ENCODE assay signal across 1 cellular context in genomic region chr10:69684020-69684980, GRCh38.
TF ChIP-seq lines count a peak whose summit lies in the region.

No MANE protein-coding gene starts in this region.

TF ChIP-seq in HepG2, 621 proteins besides CTCF, POLR2A, EP300 and RAD21 (continued from another document):
- TF ChIP-seq, protein P1, sequence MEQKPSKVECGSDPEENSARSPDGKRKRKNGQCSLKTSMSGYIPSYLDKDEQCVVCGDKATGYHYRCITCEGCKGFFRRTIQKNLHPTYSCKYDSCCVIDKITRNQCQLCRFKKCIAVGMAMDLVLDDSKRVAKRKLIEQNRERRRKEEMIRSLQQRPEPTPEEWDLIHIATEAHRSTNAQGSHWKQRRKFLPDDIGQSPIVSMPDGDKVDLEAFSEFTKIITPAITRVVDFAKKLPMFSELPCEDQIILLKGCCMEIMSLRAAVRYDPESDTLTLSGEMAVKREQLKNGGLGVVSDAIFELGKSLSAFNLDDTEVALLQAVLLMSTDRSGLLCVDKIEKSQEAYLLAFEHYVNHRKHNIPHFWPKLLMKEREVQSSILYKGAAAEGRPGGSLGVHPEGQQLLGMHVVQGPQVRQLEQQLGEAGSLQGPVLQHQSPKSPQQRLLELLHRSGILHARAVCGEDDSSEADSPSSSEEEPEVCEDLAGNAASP (CRISPR knock-in tag; IDR thresholded peaks at IDR 0.05; ENCODE audit: borderline replicate concordance), result no peak
- TF ChIP-seq SRSF1 (optimal IDR thresholded peaks at IDR 0.05; ENCODE audit: low read depth, low read length) (no peak), ZFY (CRISPR knock-in tag; IDR thresholded peaks at IDR 0.05) (peak; percentile 48; the same call in 1 of the 2 replicates), GATA4 (IDR thresholded peaks at IDR 0.05; ENCODE audit: borderline replicate concordance, low read depth) (no peak), CEBPG (CRISPR knock-in tag; IDR thresholded peaks at IDR 0.05) (no peak), ZNF772 (CRISPR knock-in tag; IDR thresholded peaks at IDR 0.05) (no peak), ZHX1 (CRISPR knock-in tag; IDR thresholded peaks at IDR 0.05; ENCODE audit: low read depth) (no peak), ZFX (CRISPR knock-in tag; IDR thresholded peaks at IDR 0.05; ENCODE audit: low read depth) (peak; percentile 71), ZNF510 (CRISPR knock-in tag; IDR thresholded peaks at IDR 0.05; ENCODE audit: low read depth) (no peak), ATRX (CRISPR knock-in tag; IDR thresholded peaks at IDR 0.05; ENCODE audit: borderline replicate concordance) (no peak), PHF21A (CRISPR knock-in tag; IDR thresholded peaks at IDR 0.05) (peak; percentile 39; the same call in 1 of the 2 replicates), ZNF792 (CRISPR knock-in tag; IDR thresholded peaks at IDR 0.05) (no peak), FOXO1 (CRISPR knock-in tag; IDR thresholded peaks at IDR 0.05) (no peak), CREB1 (IDR thresholded peaks at IDR 0.05) (peak; percentile 71), CREB1 (CRISPR knock-in tag; IDR thresholded peaks at IDR 0.05) (no peak), MIXL1 (CRISPR knock-in tag; IDR thresholded peaks at IDR 0.05) (no peak), RORA (CRISPR knock-in tag; IDR thresholded peaks at IDR 0.05) (no peak), ZNF282 (IDR thresholded peaks at IDR 0.05; ENCODE audit: partially characterized antibody) (no peak), ZNF546 (CRISPR knock-in tag; conservative IDR thresholded peaks at IDR 0.05) (no peak), THAP11 (CRISPR knock-in tag; IDR thresholded peaks at IDR 0.05) (no peak), JDP2 (CRISPR knock-in tag; IDR thresholded peaks at IDR 0.05; ENCODE audit: borderline replicate concordance) (no peak), ZNF367 (CRISPR knock-in tag; IDR thresholded peaks at IDR 0.05; ENCODE audit: borderline replicate concordance) (no peak), ZNF326 (CRISPR knock-in tag; IDR thresholded peaks at IDR 0.05; ENCODE audit: borderline replicate concordance) (no peak), ZFP62 (CRISPR knock-in tag; IDR thresholded peaks at IDR 0.05) (no peak), ASH2L (IDR thresholded peaks at IDR 0.05; ENCODE audit: insufficient read length, low read depth, low read length) (peak; percentile 85), NCOA5 (CRISPR knock-in tag; IDR thresholded peaks at IDR 0.05) (no peak), MAF1 (CRISPR knock-in tag; IDR thresholded peaks at IDR 0.05; ENCODE audit: borderline replicate concordance) (no peak), GLMP (CRISPR knock-in tag; IDR thresholded peaks at IDR 0.05; ENCODE audit: borderline replicate concordance) (no peak), NCOR1 (IDR thresholded peaks at IDR 0.05; ENCODE audit: borderline replicate concordance, low read length) (peak; percentile 36; the same call in 1 of the 2 replicates), HOXA5 (CRISPR knock-in tag; IDR thresholded peaks at IDR 0.05) (no peak), MLLT10 (CRISPR knock-in tag; IDR thresholded peaks at IDR 0.05) (no peak), ZNF20 (CRISPR knock-in tag; IDR thresholded peaks at IDR 0.05) (no peak), CHD2 (IDR thresholded peaks at IDR 0.05; ENCODE audit: low read depth, low read length) (no peak), ZNF569 (CRISPR knock-in tag; IDR thresholded peaks at IDR 0.05; ENCODE audit: borderline replicate concordance) (no peak), SALL1 (CRISPR knock-in tag; IDR thresholded peaks at IDR 0.05) (peak; percentile 50; the same call in 1 of the 2 replicates), TOE1 (CRISPR knock-in tag; IDR thresholded peaks at IDR 0.05) (no peak), ZNF605 (CRISPR knock-in tag; IDR thresholded peaks at IDR 0.05) (0 out of 2 replicates have a peak, but pooled peaks have one; percentile 23), TFAP4 (IDR thresholded peaks at IDR 0.05; ENCODE audit: borderline replicate concordance, low read depth) (peak; percentile 55; the same call in 1 of the 2 replicates), NFE2L1 (CRISPR knock-in tag; IDR thresholded peaks at IDR 0.05; ENCODE audit: borderline replicate concordance) (no peak), ZNF879 (CRISPR knock-in tag; IDR thresholded peaks at IDR 0.05) (no peak), PHB2 (IDR thresholded peaks at IDR 0.05; ENCODE audit: partially characterized antibody) (no peak), HNF4G (IDR thresholded peaks at IDR 0.05; ENCODE audit: borderline replicate concordance, low read depth, low read length) (peak; percentile 52; the same call in 1 of the 2 replicates), HNF4G (CRISPR knock-in tag; IDR thresholded peaks at IDR 0.05; ENCODE audit: borderline replicate concordance, low read depth) (no peak), FOXA3 (CRISPR knock-in tag; IDR thresholded peaks at IDR 0.05) (no peak), ERF (CRISPR knock-in tag; IDR thresholded peaks at IDR 0.05) (no peak), ZBTB7A (CRISPR knock-in tag; IDR thresholded peaks at IDR 0.05) (no peak)
- TF ChIP-seq, protein P2, sequence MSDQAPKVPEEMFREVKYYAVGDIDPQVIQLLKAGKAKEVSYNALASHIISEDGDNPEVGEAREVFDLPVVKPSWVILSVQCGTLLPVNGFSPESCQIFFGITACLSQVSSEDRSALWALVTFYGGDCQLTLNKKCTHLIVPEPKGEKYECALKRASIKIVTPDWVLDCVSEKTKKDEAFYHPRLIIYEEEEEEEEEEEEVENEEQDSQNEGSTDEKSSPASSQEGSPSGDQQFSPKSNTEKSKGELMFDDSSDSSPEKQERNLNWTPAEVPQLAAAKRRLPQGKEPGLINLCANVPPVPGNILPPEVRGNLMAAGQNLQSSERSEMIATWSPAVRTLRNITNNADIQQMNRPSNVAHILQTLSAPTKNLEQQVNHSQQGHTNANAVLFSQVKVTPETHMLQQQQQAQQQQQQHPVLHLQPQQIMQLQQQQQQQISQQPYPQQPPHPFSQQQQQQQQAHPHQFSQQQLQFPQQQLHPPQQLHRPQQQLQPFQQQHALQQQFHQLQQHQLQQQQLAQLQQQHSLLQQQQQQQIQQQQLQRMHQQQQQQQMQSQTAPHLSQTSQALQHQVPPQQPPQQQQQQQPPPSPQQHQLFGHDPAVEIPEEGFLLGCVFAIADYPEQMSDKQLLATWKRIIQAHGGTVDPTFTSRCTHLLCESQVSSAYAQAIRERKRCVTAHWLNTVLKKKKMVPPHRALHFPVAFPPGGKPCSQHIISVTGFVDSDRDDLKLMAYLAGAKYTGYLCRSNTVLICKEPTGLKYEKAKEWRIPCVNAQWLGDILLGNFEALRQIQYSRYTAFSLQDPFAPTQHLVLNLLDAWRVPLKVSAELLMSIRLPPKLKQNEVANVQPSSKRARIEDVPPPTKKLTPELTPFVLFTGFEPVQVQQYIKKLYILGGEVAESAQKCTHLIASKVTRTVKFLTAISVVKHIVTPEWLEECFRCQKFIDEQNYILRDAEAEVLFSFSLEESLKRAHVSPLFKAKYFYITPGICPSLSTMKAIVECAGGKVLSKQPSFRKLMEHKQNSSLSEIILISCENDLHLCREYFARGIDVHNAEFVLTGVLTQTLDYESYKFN (CRISPR knock-in tag; conservative IDR thresholded peaks at IDR 0.05), result peak; percentile 34; the same call in 1 of the 2 replicates
- TF ChIP-seq, protein P3, sequence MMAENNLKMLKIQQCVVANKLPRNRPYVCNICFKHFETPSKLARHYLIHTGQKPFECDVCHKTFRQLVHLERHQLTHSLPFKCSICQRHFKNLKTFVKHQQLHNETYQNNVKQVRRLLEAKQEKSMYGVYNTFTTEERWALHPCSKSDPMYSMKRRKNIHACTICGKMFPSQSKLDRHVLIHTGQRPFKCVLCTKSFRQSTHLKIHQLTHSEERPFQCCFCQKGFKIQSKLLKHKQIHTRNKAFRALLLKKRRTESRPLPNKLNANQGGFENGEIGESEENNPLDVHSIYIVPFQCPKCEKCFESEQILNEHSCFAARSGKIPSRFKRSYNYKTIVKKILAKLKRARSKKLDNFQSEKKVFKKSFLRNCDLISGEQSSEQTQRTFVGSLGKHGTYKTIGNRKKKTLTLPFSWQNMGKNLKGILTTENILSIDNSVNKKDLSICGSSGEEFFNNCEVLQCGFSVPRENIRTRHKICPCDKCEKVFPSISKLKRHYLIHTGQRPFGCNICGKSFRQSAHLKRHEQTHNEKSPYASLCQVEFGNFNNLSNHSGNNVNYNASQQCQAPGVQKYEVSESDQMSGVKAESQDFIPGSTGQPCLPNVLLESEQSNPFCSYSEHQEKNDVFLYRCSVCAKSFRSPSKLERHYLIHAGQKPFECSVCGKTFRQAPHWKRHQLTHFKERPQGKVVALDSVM (CRISPR knock-in tag; IDR thresholded peaks at IDR 0.05), result peak; percentile 47; the same call in 1 of the 2 replicates
- TF ChIP-seq, protein P4, sequence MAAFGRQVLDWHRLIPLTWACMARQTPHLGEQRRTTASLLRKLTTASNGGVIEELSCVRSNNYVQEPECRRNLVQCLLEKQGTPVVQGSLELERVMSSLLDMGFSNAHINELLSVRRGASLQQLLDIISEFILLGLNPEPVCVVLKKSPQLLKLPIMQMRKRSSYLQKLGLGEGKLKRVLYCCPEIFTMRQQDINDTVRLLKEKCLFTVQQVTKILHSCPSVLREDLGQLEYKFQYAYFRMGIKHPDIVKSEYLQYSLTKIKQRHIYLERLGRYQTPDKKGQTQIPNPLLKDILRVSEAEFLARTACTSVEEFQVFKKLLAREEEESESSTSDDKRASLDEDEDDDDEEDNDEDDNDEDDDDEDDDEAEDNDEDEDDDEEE (CRISPR knock-in tag; IDR thresholded peaks at IDR 0.05), result no peak
- TF ChIP-seq, protein P5, sequence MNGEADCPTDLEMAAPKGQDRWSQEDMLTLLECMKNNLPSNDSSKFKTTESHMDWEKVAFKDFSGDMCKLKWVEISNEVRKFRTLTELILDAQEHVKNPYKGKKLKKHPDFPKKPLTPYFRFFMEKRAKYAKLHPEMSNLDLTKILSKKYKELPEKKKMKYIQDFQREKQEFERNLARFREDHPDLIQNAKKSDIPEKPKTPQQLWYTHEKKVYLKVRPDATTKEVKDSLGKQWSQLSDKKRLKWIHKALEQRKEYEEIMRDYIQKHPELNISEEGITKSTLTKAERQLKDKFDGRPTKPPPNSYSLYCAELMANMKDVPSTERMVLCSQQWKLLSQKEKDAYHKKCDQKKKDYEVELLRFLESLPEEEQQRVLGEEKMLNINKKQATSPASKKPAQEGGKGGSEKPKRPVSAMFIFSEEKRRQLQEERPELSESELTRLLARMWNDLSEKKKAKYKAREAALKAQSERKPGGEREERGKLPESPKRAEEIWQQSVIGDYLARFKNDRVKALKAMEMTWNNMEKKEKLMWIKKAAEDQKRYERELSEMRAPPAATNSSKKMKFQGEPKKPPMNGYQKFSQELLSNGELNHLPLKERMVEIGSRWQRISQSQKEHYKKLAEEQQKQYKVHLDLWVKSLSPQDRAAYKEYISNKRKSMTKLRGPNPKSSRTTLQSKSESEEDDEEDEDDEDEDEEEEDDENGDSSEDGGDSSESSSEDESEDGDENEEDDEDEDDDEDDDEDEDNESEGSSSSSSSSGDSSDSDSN (CRISPR knock-in tag; IDR thresholded peaks at IDR 0.05), result 0 out of 2 replicates have a peak, but pooled peaks have one; percentile 33
